19 cellular contexts compared by ENCODE assay signal in genomic region chr19:54421169-54421516, GRCh38. TPM values are rescaled to one million over a fixed set of nuclear protein-coding genes. Genes with fewer than 3 reads are reported as not detected.
DNase-seq lines count a peak whose midpoint lies in the region; ATAC-seq and TF ChIP-seq lines count a peak whose summit lies in the region.
"Had no signal": no experiment of that assay in that cellular context is flagged by ENCODE, and none has a peak within 500 bp of the region (broad histone marks: within the 10 kb centered on the region; RNA-seq: fewer than 3 reads in every experiment).

No MANE protein-coding gene starts in this region.

- H3K4me1 ChIP-seq in HUES48 (ENCODE audit: control insufficient read depth, insufficient read depth, low read length) (peaks cover 35% of the 10 kb centered on the region), neural progenitor cell (peaks cover 44% of the 10 kb centered on the region), left lung (peaks cover 0 to 13% of the 10 kb centered on the region in 2 donors)
- H3K4me1 ChIP-seq: foreskin keratinocyte, prostate gland had no signal

- no peak for DNase-seq in neural progenitor cell (ENCODE audit: low spot score)
- no peak for DNase-seq in left lung
- DNase-seq in activated CD4-positive, alpha-beta T cell treated with anti-CD3 and anti-CD28 coated beads for 1 hour: no peak
- DNase-seq: activated CD4-positive, CD25-positive, alpha-beta regulatory T cell treated with anti-CD3 and anti-CD28 coated beads, Interleukin-2, amount 50 U/mL, for 72 hours; activated effector memory CD4-positive, alpha-beta T cell treated with anti-CD3 and anti-CD28 coated beads, Interleukin-2, amount 50 U/mL, for 16 hours; foreskin keratinocyte; NCI-H1417; NCI-H2171 treated with DMSO at 0.1 percent for 48 hours; NCI-H82 had no signal

- peaks cover 49% of the 10 kb centered on the region for H3F3A ChIP-seq in neural progenitor cell (ENCODE audit: low read depth)

- peak overlapping the region; percentile 76 for H3K4me3 Mint-ChIP-seq in neural progenitor cell

- H3K9me3 Mint-ChIP-seq in neural progenitor cell: no peaks in the 10 kb centered on the region

- ATAC-seq in left lung: no peak
- ATAC-seq in activated CD4-positive, CD25-positive, alpha-beta regulatory T cell treated with anti-CD3 and anti-CD28 coated beads, Interleukin-2, amount 50 U/mL, for 24 hours: no peak
- ATAC-seq: foreskin keratinocyte had no signal

- peaks cover 30% of the 10 kb centered on the region for H3K36me3 Mint-ChIP-seq in neural progenitor cell

- TF ChIP-seq CTCF in neural progenitor cell (IDR thresholded peaks at IDR 0.05) (no peak), left lung (IDR thresholded peaks at IDR 0.05) (no peak)

- H3K9me3 ChIP-seq in HUES48 (ENCODE audit: control insufficient read depth, insufficient read depth, low read length) (no peaks in the 10 kb centered on the region), neural progenitor cell (ENCODE audit: low read depth) (no peaks in the 10 kb centered on the region), left lung (no peaks in the 10 kb centered on the region)
- H3K9me3 ChIP-seq: prostate gland had no signal

- H3K36me3 ChIP-seq in HUES48 (ENCODE audit: control insufficient read depth, insufficient read depth, low read length) (peaks cover 12% of the 10 kb centered on the region), neural progenitor cell (no peaks in the 10 kb centered on the region), left lung (no peaks in the 10 kb centered on the region)
- H3K36me3 ChIP-seq: prostate gland had no signal

- H3K27me3 Mint-ChIP-seq in neural progenitor cell (ENCODE audit: insufficient read depth, low read depth): peaks cover 8% of the 10 kb centered on the region

- intact Hi-C loops in left lung (cut with DNase I): no loop called here

- H3K27ac ChIP-seq in HUES48 (ENCODE audit: low read depth, low read length): peak overlapping the region; percentile 99
- peak overlapping the region; percentile 100 for H3K27ac ChIP-seq in cingulate gyrus (ENCODE audit: low read depth, low read length)
- H3K27ac ChIP-seq in neural progenitor cell: peak overlapping the region; percentile 97
- no peak overlapping the region for H3K27ac ChIP-seq in left lung
- H3K27ac ChIP-seq: foreskin keratinocyte, prostate gland, SK-N-MC had no signal

- peaks cover 38% of the 10 kb centered on the region for H3K79me2 ChIP-seq in neural progenitor cell (ENCODE audit: low read depth)

- H3K9ac ChIP-seq in HUES48 (ENCODE audit: low read depth, low read length) (no peak overlapping the region), neural progenitor cell (no peak overlapping the region)

- H2AFZ ChIP-seq in neural progenitor cell (replicated peaks): no peak overlapping the region

- peaks cover 62% of the 10 kb centered on the region for H3K4me1 Mint-ChIP-seq in neural progenitor cell

- peaks cover 8% of the 10 kb centered on the region for H3K27me3 ChIP-seq in HUES48 (ENCODE audit: control insufficient read depth, insufficient read depth, low read length)
- H3K27me3 ChIP-seq in neural progenitor cell: no peaks in the 10 kb centered on the region
- peaks cover 14 to 100% of the 10 kb centered on the region in 2 donors for H3K27me3 ChIP-seq in left lung

- peak overlapping the region; percentile 24; the same call in 1 of the 2 replicates for H3K4me3 ChIP-seq in HUES48 (ENCODE audit: low read depth, low read length)
- peak overlapping the region; percentile 41 for H3K4me3 ChIP-seq in neural progenitor cell
- H3K4me3 ChIP-seq in left lung: no peak overlapping the region
- H3K4me3 ChIP-seq: lung, prostate gland had no signal

- peak overlapping the region; percentile 98 for H3K27ac Mint-ChIP-seq in neural progenitor cell

- H3K4me2 ChIP-seq in neural progenitor cell: peak overlapping the region; percentile 99

- peaks cover 28% of the 10 kb centered on the region for H4K20me1 ChIP-seq in neural progenitor cell (ENCODE audit: low read depth)

RNA-seq across cellular contexts. Expression of gene TTYH1, which starts 5.9 kb away (rescaled TPM):
- total RNA-seq in neural progenitor cell (ENCODE audit: low replicate concordance) (34.2 and 128 TPM in 2 replicates), left lung (not detected)
- total RNA-seq: endothelial cell of umbilical vein, foreskin keratinocyte, LHCN-M2, myocyte had no signal

RNA-seq across cellular contexts. Expression of gene LENG8, which starts 27.9 kb away (rescaled TPM):
- total RNA-seq in neural progenitor cell (ENCODE audit: low replicate concordance): 36.6 and 90.1 TPM in 2 replicates
- 100 to 1,000 TPM; 138 to 144 TPM for total RNA-seq in left lung

RNA-seq across cellular contexts. Expression of gene LENG9, which starts 42.4 kb away (rescaled TPM):
- total RNA-seq in neural progenitor cell (ENCODE audit: low replicate concordance): 0.79 and 4.0 TPM in 2 replicates
- 1 to 10 TPM; 5.4 to 8.8 TPM for total RNA-seq in left lung

RNA-seq across cellular contexts. Expression of gene CDC42EP5, which starts 52.0 kb away (rescaled TPM):
- 1.1 TPM in 1 of 2 replicates, not detected in the other for total RNA-seq in neural progenitor cell (ENCODE audit: low replicate concordance)
- 10 to 100 TPM; 20.4 to 29.8 TPM for total RNA-seq in left lung

RNA-seq across cellular contexts. Expression of gene LAIR1, which starts 56.4 kb away (rescaled TPM):
- total RNA-seq in neural progenitor cell (ENCODE audit: low replicate concordance): not detected in 2 replicates
- total RNA-seq in left lung: 100 to 1,000 TPM in 1 of 2 donors, 10 to 100 TPM in 1; 66.9 to 172 TPM
- total RNA-seq: endothelial cell of umbilical vein, foreskin keratinocyte, LHCN-M2, myocyte, smooth muscle cell had no signal

Comparison
In these comparisons a context has a peak if more than half of its experiments do, and no peak if none do; other contexts are left out.
1. H3K27ac ChIP-seq: peak in HUES48 (single experiment), cingulate gyrus (single experiment) and neural progenitor cell (single experiment); none in left lung (0 of 2).
2. H3K4me3 ChIP-seq: peak in HUES48 (single experiment) and neural progenitor cell (single experiment); none in left lung (0 of 2).
3. RNA of gene TTYH1, which starts 5.9 kb away (total RNA-seq): 34.2 to 128 TPM in neural progenitor cell; not detected in left lung; every median in the first group is over 10 times any median in the second.